ENCODE assay signal across 19 cellular contexts in the genomic region with DNA sequence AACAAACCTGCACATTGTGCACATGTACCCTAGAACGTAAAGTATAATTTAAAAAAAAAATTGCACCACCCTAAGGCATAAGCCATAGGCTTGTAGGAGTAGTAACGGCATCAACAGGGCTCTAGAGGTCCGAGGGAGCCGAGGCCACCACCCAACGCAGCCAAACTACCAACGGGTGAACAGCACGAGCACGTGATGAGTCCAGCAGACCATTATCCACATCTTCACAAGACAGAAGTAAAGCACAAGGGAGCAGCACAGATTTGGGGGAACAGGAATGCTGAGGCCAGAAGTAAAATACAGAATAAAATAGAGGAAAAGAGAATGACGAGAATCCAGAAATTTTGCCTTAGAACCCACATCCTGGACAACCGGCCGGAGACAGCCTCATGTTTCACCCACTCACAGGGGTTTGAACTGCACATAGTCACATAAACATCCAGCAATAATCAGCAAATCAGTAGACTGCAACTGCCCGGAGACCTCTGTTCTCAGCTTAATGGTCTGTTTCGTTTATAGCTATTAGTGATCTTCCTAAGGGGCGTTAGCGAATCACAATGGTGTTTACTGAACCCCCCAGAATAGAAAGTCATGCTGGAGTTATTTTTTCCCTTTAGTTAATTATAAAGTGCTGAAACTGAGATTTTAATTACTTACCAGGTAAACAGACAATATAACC.
"Had no signal": no experiment of that assay in that cellular context is flagged by ENCODE, and none has a peak within 500 bp of the region (broad histone marks: within the 10 kb centered on the region; RNA-seq: fewer than 3 reads in every experiment).

No MANE protein-coding gene starts in this region.

- H3K9me3 ChIP-seq: colonic mucosa, gastrocnemius medialis, testis had no signal

- H3K4me1 ChIP-seq: breast epithelium, colonic mucosa, gastrocnemius medialis had no signal

- H3K9me3 Mint-ChIP-seq: activated naive CD4-positive, alpha-beta T cell treated with anti-CD3 and anti-CD28 coated beads, Interleukin-2, amount 50 U/mL, for 72 hours; neural crest cell had no signal

- H3K4me3 Mint-ChIP-seq: neural crest cell; stimulated activated naive B cell treated with anti-CD40 and anti-IgM and Interleukin-4, amounts not matched to agents 10 μg/mL and 1 μg/mL and 100 μg/mL, for 72 hours had no signal

- ATAC-seq: activated naive CD4-positive, alpha-beta T cell treated with anti-CD3 and anti-CD28 coated beads, Interleukin-2, amount 50 U/mL, for 72 hours; gastrocnemius medialis; sciatic nerve; stimulated activated naive B cell treated with anti-CD40 and anti-IgM and Interleukin-4, amounts not matched to agents 10 μg/mL and 1 μg/mL and 100 μg/mL, for 72 hours had no signal

- H3K27me3 Mint-ChIP-seq: stimulated activated naive B cell treated with anti-CD40 and anti-IgM and Interleukin-4, amounts not matched to agents 10 μg/mL and 1 μg/mL and 100 μg/mL, for 72 hours had no signal

- H3K27ac ChIP-seq: breast epithelium, colonic mucosa, esophagus muscularis mucosa, gastrocnemius medialis, testis, WERI-Rb-1 had no signal

- H3K27me3 ChIP-seq: breast epithelium, colonic mucosa, esophagus muscularis mucosa, gastrocnemius medialis, testis had no signal

- H3K4me3 ChIP-seq: breast epithelium, colonic mucosa, esophagus muscularis mucosa, gastrocnemius medialis, testis had no signal

- DNase-seq: activated CD4-positive, alpha-beta T cell treated with anti-CD3 and anti-CD28 coated beads for 1 hour; activated gamma-delta T cell treated with Interleukin-2 at 50 U/mL for 16 hours; activated T-cell treated with anti-CD3 and anti-CD28 coated beads, Interleukin-2, amount 50 U/mL, for 1 hour; colonic mucosa; gastrocnemius medialis; hippocampal formation; occipital lobe; small intestine; stimulated activated CD4-positive, alpha-beta T cell treated with anti-CD3 and anti-CD28 coated beads, Interleukin-15, amount 100 ng/mL, for 24 hours; stimulated activated naive B cell treated with anti-CD40 and anti-IgM and Interleukin-4, amounts not matched to agents 10 μg/mL and 1 μg/mL and 100 μg/mL, for 72 hours; T-helper 1 cell; testis; trophoblast cell; WERI-Rb-1 had no signal

- H3K36me3 ChIP-seq: breast epithelium, colonic mucosa, gastrocnemius medialis, WERI-Rb-1 had no signal

- H3K27ac Mint-ChIP-seq: activated naive CD4-positive, alpha-beta T cell treated with anti-CD3 and anti-CD28 coated beads, Interleukin-2, amount 50 U/mL, for 72 hours; stimulated activated naive B cell treated with anti-CD40 and anti-IgM and Interleukin-4, amounts not matched to agents 10 μg/mL and 1 μg/mL and 100 μg/mL, for 72 hours had no signal
